In genomic region chr10:69846252-69847000, GRCh38 we compare ENCODE assay signal across 17 cellular contexts. TPM values are rescaled to one million over a fixed set of nuclear protein-coding genes. Genes with fewer than 3 reads are reported as not detected.
DNase-seq lines count a peak whose midpoint lies in the region; ATAC-seq and TF ChIP-seq lines count a peak whose summit lies in the region.
"Had no signal": no experiment of that assay in that cellular context is flagged by ENCODE, and none has a peak within 500 bp of the region (broad histone marks: within the 10 kb centered on the region; RNA-seq: fewer than 3 reads in every experiment).

No MANE protein-coding gene starts in this region.

- H3K9me3 ChIP-seq in OCI-LY7 (ENCODE audit: low read length) (no peaks in the 10 kb centered on the region), skeletal muscle tissue (ENCODE audit: control insufficient read depth in 3 of 3, low read length in 3 of 3) (no peaks in the 10 kb centered on the region)
- H3K9me3 ChIP-seq: esophagus squamous epithelium, upper lobe of left lung had no signal

- peak overlapping the region in 1 of 3 donors; percentile 50 for H3K9ac ChIP-seq in skeletal muscle tissue (ENCODE audit: low read depth in 1 of 3, low read length in 3 of 3)

- intact Hi-C loops in OCI-LY7 (cut with micrococcal nuclease; ENCODE audit: unreplicated experiment) (no loop called here), left ventricle myocardium superior (cut with micrococcal nuclease) (no loop called here)

- BruUV-seq in OCI-LY7 (replicated peaks; lab: Mats Ljungman, UMichigan), result no TSS peak

- peaks cover 4% of the 10 kb centered on the region for H3K4me1 Mint-ChIP-seq in activated T-helper 17 cell treated with anti-CD3 and anti-CD28 coated beads, Interleukin-2, amount 50 U/mL, for 72 hours
- H3K4me1 Mint-ChIP-seq: naive thymus-derived CD8-positive, alpha-beta T cell had no signal

- no peaks in the 10 kb centered on the region for H3K79me2 ChIP-seq in OCI-LY7 (ENCODE audit: insufficient read depth, low read depth, low read length)

- H3K27me3 Mint-ChIP-seq in activated T-helper 17 cell treated with anti-CD3 and anti-CD28 coated beads, Interleukin-2, amount 50 U/mL, for 72 hours, result peaks cover 21% of the 10 kb centered on the region

- no peaks in the 10 kb centered on the region for H3K9me3 Mint-ChIP-seq in activated T-helper 17 cell treated with anti-CD3 and anti-CD28 coated beads, Interleukin-2, amount 50 U/mL, for 72 hours
- H3K9me3 Mint-ChIP-seq: activated CD4-positive, alpha-beta memory T cell treated with anti-CD3 and anti-CD28 coated beads for 36 hours; naive thymus-derived CD8-positive, alpha-beta T cell; T-helper 1 cell treated with Interleukin-12 subunit alpha and Interleukin-12 subunit beta and Interleukin-4 antibody, amounts not matched to agents 30 μg/mL and 1 μg/mL, for 36 hours had no signal

- H3K4me1 ChIP-seq in OCI-LY7 (ENCODE audit: insufficient read depth, low read length, poor library complexity, severe bottlenecking) (peaks cover 32% of the 10 kb centered on the region), skeletal muscle tissue (ENCODE audit: control insufficient read depth in 3 of 3, insufficient read depth in 3 of 3, low read length in 3 of 3) (peaks cover 18 to 44% (median 24%) of the 10 kb centered on the region in 3 donors)

- POLR2A ChIA-PET in OCI-LY7 (lab: Charles Lee), result no interaction called here

- H3K36me3 ChIP-seq in OCI-LY7 (ENCODE audit: insufficient read depth, low read length) (no peaks in the 10 kb centered on the region), skeletal muscle tissue (ENCODE audit: control insufficient read depth in 3 of 3, insufficient read depth in 3 of 3, low read length in 3 of 3) (no peaks in the 10 kb centered on the region)
- H3K36me3 ChIP-seq: esophagus squamous epithelium, upper lobe of left lung had no signal

- no peak overlapping the region for H3K27ac Mint-ChIP-seq in activated T-helper 17 cell treated with anti-CD3 and anti-CD28 coated beads, Interleukin-2, amount 50 U/mL, for 72 hours
- H3K27ac Mint-ChIP-seq: activated CD4-positive, alpha-beta memory T cell treated with anti-CD3 and anti-CD28 coated beads for 36 hours; T-helper 1 cell treated with Interleukin-12 subunit alpha and Interleukin-12 subunit beta and Interleukin-4 antibody, amounts not matched to agents 30 μg/mL and 1 μg/mL, for 36 hours had no signal

- H3K36me3 Mint-ChIP-seq in activated T-helper 17 cell treated with anti-CD3 and anti-CD28 coated beads, Interleukin-2, amount 50 U/mL, for 72 hours (ENCODE audit: low read depth), result no peaks in the 10 kb centered on the region
- H3K36me3 Mint-ChIP-seq: activated CD4-positive, alpha-beta memory T cell treated with anti-CD3 and anti-CD28 coated beads for 36 hours; naive thymus-derived CD8-positive, alpha-beta T cell had no signal

- ATAC-seq in left ventricle myocardium superior (peak; percentile 9), HG03520 (IDR thresholded peaks at IDR 0.05; ENCODE audit: unreplicated experiment) (no peak)
- no peak for ATAC-seq in activated CD4-positive, CD25-positive, alpha-beta regulatory T cell treated with anti-CD3 and anti-CD28 coated beads, Interleukin-2, amount 50 U/mL, for 24 hours
- ATAC-seq in activated T-helper 17 cell treated with anti-CD3 and anti-CD28 coated beads, Interleukin-2, amount 50 U/mL, for 72 hours (replicated peaks), result no peak
- ATAC-seq: naive thymus-derived CD8-positive, alpha-beta T cell had no signal

- peak overlapping the region; percentile 20; the same call in 1 of the 2 replicates for H3K4me2 ChIP-seq in OCI-LY7 (ENCODE audit: low read length)

- peak; percentile 50 for DNase-seq in DMS 273 (lab: John Stamatoyannopoulos, UW; ENCODE audit: unreplicated experiment)
- DNase-seq in DMS 273 treated with DMSO at 0.1 percent for 48 hours (lab: John Stamatoyannopoulos, UW), result no peak
- DNase-seq in OCI-LY7 (ENCODE audit: low spot score), result peak; percentile 9
- DNase-seq in left ventricle myocardium superior, result no peak
- DNase-seq: activated CD4-positive, alpha-beta memory T cell treated with anti-CD3 and anti-CD28 coated beads for 36 hours; activated gamma-delta T cell; esophagus squamous epithelium; naive thymus-derived CD8-positive, alpha-beta T cell; NCI-H1417 treated with DMSO at 0.1 percent for 48 hours; stimulated activated CD4-positive, alpha-beta T cell treated with anti-CD3 and anti-CD28 coated beads, Interleukin-12 subunit alpha, Interleukin-12 subunit beta, amount 100 ng/mL, for 4 hours had no signal

- no peaks in the 10 kb centered on the region for H3K9me2 ChIP-seq in OCI-LY7 (ENCODE audit: insufficient read depth, low read length)

- no peak for TF ChIP-seq CTCF in OCI-LY7 (conservative IDR thresholded peaks at IDR 0.05; ENCODE audit: low read length)

- no peaks in the 10 kb centered on the region for H3K27me3 ChIP-seq in skeletal muscle tissue (ENCODE audit: control insufficient read depth in 3 of 3, insufficient read depth in 3 of 3, low read length in 3 of 3)
- H3K27me3 ChIP-seq: upper lobe of left lung had no signal

- no peak overlapping the region for H2AFZ ChIP-seq in OCI-LY7 (ENCODE audit: low read length)

- H3K27ac ChIP-seq in OCI-LY7 (ENCODE audit: low read depth, low read length, poor library complexity, severe bottlenecking) (no peak overlapping the region), skeletal muscle tissue (ENCODE audit: low read depth, low read length) (peak overlapping the region; percentile 74)
- H3K27ac ChIP-seq: 22Rv1, esophagus squamous epithelium had no signal

- H4K20me1 ChIP-seq in OCI-LY7 (ENCODE audit: insufficient read depth, low read length), result no peaks in the 10 kb centered on the region

- CTCF ChIA-PET in OCI-LY7 (lab: Charles Lee; ENCODE audit: unreplicated experiment), result interaction anchor here (0.6 to 0.7 kb wide), 2 partner anchors 9 to 151 kb away, joined by 3 read pairs; no protein-coding TSS in a partner anchor

- no peak overlapping the region for H3K4me3 Mint-ChIP-seq in activated T-helper 17 cell treated with anti-CD3 and anti-CD28 coated beads, Interleukin-2, amount 50 U/mL, for 72 hours
- H3K4me3 Mint-ChIP-seq: activated CD4-positive, alpha-beta memory T cell treated with anti-CD3 and anti-CD28 coated beads for 36 hours; naive thymus-derived CD8-positive, alpha-beta T cell; T-helper 1 cell treated with Interleukin-12 subunit alpha and Interleukin-12 subunit beta and Interleukin-4 antibody, amounts not matched to agents 30 μg/mL and 1 μg/mL, for 36 hours had no signal

- no peak overlapping the region for H3K4me3 ChIP-seq in OCI-LY7 (ENCODE audit: low read depth, low read length, poor library complexity, severe bottlenecking)
- no peak overlapping the region for H3K4me3 ChIP-seq in skeletal muscle tissue (ENCODE audit: low read length in 3 of 3)
- H3K4me3 ChIP-seq: esophagus squamous epithelium, upper lobe of left lung had no signal

RNA-seq across cellular contexts. Expression of gene COL13A1, which starts 44.7 kb away (rescaled TPM):
- 0.06 TPM in 1 of 2 replicates, not detected in the other for total RNA-seq in OCI-LY7 (2014; rRNA removed; shearing (Covaris generic))
- total RNA-seq in OCI-LY7 (2022), result not detected in 2 replicates
- 1.0 TPM for total RNA-seq in left ventricle myocardium superior
- total RNA-seq in skeletal muscle tissue, result 13.0 TPM
- total RNA-seq in activated T-helper 17 cell treated with anti-CD3 and anti-CD28 coated beads, Interleukin-2, amount 50 U/mL, for 72 hours, result not detected
- total RNA-seq: activated CD4-positive, alpha-beta memory T cell treated with anti-CD3 and anti-CD28 coated beads for 36 hours; naive thymus-derived CD8-positive, alpha-beta T cell had no signal

Comparison
In these comparisons a context has a peak if more than half of its experiments do, and no peak if none do; other contexts are left out.
1. DNase-seq: peak in DMS 273 (single experiment) and OCI-LY7 (single experiment); none in DMS 273 treated with DMSO at 0.1 percent for 48 hours (single experiment) and left ventricle myocardium superior (single experiment).